In the genomic region with DNA sequence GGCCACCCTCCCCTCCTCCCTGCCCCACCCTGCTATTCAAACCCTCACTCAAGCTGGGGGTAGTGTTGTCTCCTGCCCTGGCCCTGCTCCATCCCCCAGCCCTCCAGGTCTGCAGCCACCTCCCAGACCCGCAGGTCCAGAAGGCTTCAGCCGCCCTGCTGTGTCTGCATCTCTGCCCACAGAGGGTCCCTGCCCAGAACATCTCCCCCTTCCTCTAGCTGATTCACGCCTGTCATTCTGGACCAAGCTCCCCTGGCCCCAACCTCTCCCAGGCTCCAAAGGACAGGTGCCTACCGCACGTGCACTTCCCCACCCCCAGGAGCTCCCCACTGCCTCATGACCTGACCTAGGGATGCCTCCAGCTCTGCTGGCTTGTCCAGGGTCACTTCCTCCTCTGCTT, we compare ENCODE assay signal across 13 cellular contexts. TPM values are rescaled to one million over a fixed set of nuclear protein-coding genes. Genes with fewer than 3 reads are reported as not detected.
"Had no signal": no experiment of that assay in that cellular context is flagged by ENCODE, and none has a peak within 500 bp of the region (broad histone marks: within the 10 kb centered on the region; RNA-seq: fewer than 3 reads in every experiment).

No MANE protein-coding gene starts in this region.

- H3K9me3 ChIP-seq: lower lobe of right lung, thyroid gland had no signal

- H3K4me3 Mint-ChIP-seq: activated naive CD8-positive, alpha-beta T cell had no signal

- H3K36me3 Mint-ChIP-seq: activated naive CD8-positive, alpha-beta T cell; immature natural killer cell; naive B cell had no signal

- ATAC-seq: left cardiac atrium, sciatic nerve had no signal

- DNase-seq: activated CD4-positive, alpha-beta T cell treated with anti-CD3 and anti-CD28 coated beads, Interleukin-2, amount 50 U/mL, for 1 hour; dorsolateral prefrontal cortex; left cardiac atrium; naive B cell; stimulated activated CD4-positive, alpha-beta T cell treated with anti-CD3 and anti-CD28 coated beads, Interleukin-12 subunit alpha, Interleukin-12 subunit beta, amount 100 ng/mL, for 4 hours; stimulated activated CD4-positive, alpha-beta T cell treated with anti-CD3 and anti-CD28 coated beads, Interleukin-4, amount 100 ng/mL, for 1 hour; thyroid gland had no signal

- H3K9me3 Mint-ChIP-seq: activated T-helper 2 cell treated with anti-CD3 and anti-CD28 coated beads, Interferon-gamma antibody, Interleukin-2, Interleukin-4, amounts not matched to agents 10 μg/mL and 5 μg/mL and 100 μg/mL, durations not matched to agents 14 hours and 24 hours and 36 hours; immature natural killer cell had no signal

- H3K27ac Mint-ChIP-seq: activated naive CD8-positive, alpha-beta T cell; activated T-helper 2 cell treated with anti-CD3 and anti-CD28 coated beads, Interferon-gamma antibody, Interleukin-2, Interleukin-4, amounts not matched to agents 10 μg/mL and 5 μg/mL and 100 μg/mL, durations not matched to agents 14 hours and 24 hours and 36 hours; immature natural killer cell; naive B cell had no signal

- H3K27ac ChIP-seq: lower lobe of right lung, thyroid gland had no signal

- H3K36me3 ChIP-seq: lower lobe of right lung, thyroid gland had no signal

- H3K4me3 ChIP-seq: lower lobe of right lung, thyroid gland had no signal

RNA-seq across cellular contexts. Expression of a gene that starts 16.0 kb away (rescaled TPM):
- total RNA-seq: activated T-helper 2 cell treated with anti-CD3 and anti-CD28 coated beads, Interferon-gamma antibody, Interleukin-2, Interleukin-4, amounts not matched to agents 10 μg/mL and 5 μg/mL and 100 μg/mL, durations not matched to agents 14 hours and 24 hours and 36 hours; T-helper 2 cell treated with Interferon-gamma antibody and Interleukin-4, amounts not matched to agents 100 ng/mL and 5 ng/mL, for 36 hours had no signal
